Comparison of ENCODE assay signal across 12 cellular contexts in genomic region chr7:139774376-139774775, GRCh38.
DNase-seq lines count a peak whose midpoint lies in the region; ATAC-seq and TF ChIP-seq lines count a peak whose summit lies in the region.
"Had no signal": no experiment of that assay in that cellular context is flagged by ENCODE, and none has a peak within 500 bp of the region (broad histone marks: within the 10 kb centered on the region; RNA-seq: fewer than 3 reads in every experiment).

No MANE protein-coding gene starts in this region.

- no peaks in the 10 kb centered on the region for H3K27me3 ChIP-seq in BLaER1 treated with 17β-estradiol and CSF1 and Interleukin-3, amounts not matched to agents 10 nM and 100 nM

- peak overlapping the region in 10 of 11 experiments; percentile 73 to 98 (median 90); a peak in 18 of 22 replicates for H3K4me2 ChIP-seq in BLaER1 treated with 17β-estradiol and CSF1 and Interleukin-3, amounts not matched to agents 10 nM and 100 nM
- H3K4me2 ChIP-seq: neural progenitor cell had no signal

- peaks cover 43 to 74% (median 71%) of the 10 kb centered on the region in 10 experiments for H3K4me1 ChIP-seq in BLaER1 treated with 17β-estradiol and CSF1 and Interleukin-3, amounts not matched to agents 10 nM and 100 nM

- no peaks in the 10 kb centered on the region for H3K9me3 ChIP-seq in BLaER1 treated with 17β-estradiol and CSF1 and Interleukin-3, amounts not matched to agents 10 nM and 100 nM (replicated peaks in 1 of 11)

- peaks cover 0 to 61% (median 43%) of the 10 kb centered on the region in 11 experiments; a peak in 19 of 22 replicates for H3K36me3 ChIP-seq in BLaER1 treated with 17β-estradiol and CSF1 and Interleukin-3, amounts not matched to agents 10 nM and 100 nM
- H3K36me3 ChIP-seq: neural progenitor cell had no signal

- H3K9ac ChIP-seq in BLaER1 treated with 17β-estradiol and CSF1 and Interleukin-3, amounts not matched to agents 10 nM and 100 nM, result peak overlapping the region in 2 of 11 experiments; percentile 22 to 93; a peak in 2 of 22 replicates
- H3K9ac ChIP-seq: neural progenitor cell had no signal

- H3K27me3 Mint-ChIP-seq in nephron (ENCODE audit: low read depth), result no peaks in the 10 kb centered on the region

- no peak overlapping the region for H3K27ac ChIP-seq in BLaER1 treated with 17β-estradiol and CSF1 and Interleukin-3, amounts not matched to agents 10 nM and 100 nM
- H3K27ac ChIP-seq in cingulate gyrus (ENCODE audit: low read depth, low read length), result peak overlapping the region; percentile 0
- H3K27ac ChIP-seq: neural progenitor cell had no signal

- H3K4me1 Mint-ChIP-seq in nephron, result peaks cover 61% of the 10 kb centered on the region

- TF ChIP-seq CTCF in nephron (IDR thresholded peaks at IDR 0.05; ENCODE audit: unreplicated experiment in 3 of 3), result no peak

- H3K4me3 ChIP-seq in BLaER1 treated with 17β-estradiol and CSF1 and Interleukin-3, amounts not matched to agents 10 nM and 100 nM, result no peak overlapping the region
- H3K4me3 ChIP-seq: neural progenitor cell had no signal

- peak overlapping the region; percentile 96 to 100 (median 97) for H3K4me3 Mint-ChIP-seq in nephron

- peak overlapping the region; percentile 50 to 99 (median 99) for H3K27ac Mint-ChIP-seq in nephron

- H3K9me3 Mint-ChIP-seq in nephron, result no peaks in the 10 kb centered on the region
- H3K9me3 Mint-ChIP-seq: neural progenitor cell had no signal

- H4K20me1 ChIP-seq in BLaER1 treated with 17β-estradiol and CSF1 and Interleukin-3, amounts not matched to agents 10 nM and 100 nM, result peaks cover 26 to 64% (median 62%) of the 10 kb centered on the region in 11 experiments; a peak in 21 of 22 replicates

- no peak for ATAC-seq in HG03095 (IDR thresholded peaks at IDR 0.05; ENCODE audit: unreplicated experiment)

- DNase-seq in NCI-H226, result peak; percentile 56
- no peak for DNase-seq in NCI-H524 (lab: John Stamatoyannopoulos, UW)
- no peak for DNase-seq in NCI-H2196 treated with DMSO at 0.1 percent for 48 hours (lab: John Stamatoyannopoulos, UW; ENCODE audit: unreplicated experiment)
- no peak for DNase-seq in putamen (ENCODE audit: low spot score)
- DNase-seq: activated CD4-positive, alpha-beta T cell treated with anti-CD3 and anti-CD28 coated beads, Interleukin-2, amount 50 U/mL, for 4 hours; erythroblast; NCI-H748 treated with DMSO at 0.1 percent for 48 hours had no signal

- H3K36me3 Mint-ChIP-seq in nephron (ENCODE audit: low read depth), result peaks cover 32% of the 10 kb centered on the region
